Comparison of ENCODE assay signal across 14 cellular contexts in the genomic region with DNA sequence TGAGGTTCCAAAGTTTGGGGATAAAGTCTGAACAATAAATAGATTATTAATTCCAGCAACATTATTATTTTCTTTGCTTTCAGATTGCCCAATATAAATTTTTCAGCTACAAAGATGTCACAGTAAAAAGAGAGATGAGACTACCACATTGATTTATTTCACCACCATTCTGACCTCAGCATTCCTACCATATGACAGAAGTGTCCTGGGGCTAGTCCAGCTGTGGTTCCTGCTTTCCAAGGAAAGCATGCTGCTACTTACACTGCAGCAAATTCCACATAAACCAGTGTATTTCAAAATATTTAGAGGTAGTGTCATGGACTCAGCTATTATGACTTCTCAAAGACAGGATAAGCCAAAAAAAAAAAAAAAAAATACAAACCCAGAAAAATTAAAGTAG.
A peak's percentile ranks its signal among the peaks of the same experiment; 100 is the strongest.
DNase-seq lines count a peak whose midpoint lies in the region; ATAC-seq and TF ChIP-seq lines count a peak whose summit lies in the region.
"Had no signal": no experiment of that assay in that cellular context is flagged by ENCODE, and none has a peak within 500 bp of the region (broad histone marks: within the 10 kb centered on the region; RNA-seq: fewer than 3 reads in every experiment).

No MANE protein-coding gene starts in this region.

- H3K36me3 ChIP-seq in BJ (ENCODE audit: control insufficient read depth, insufficient read depth, low read length): no peaks in the 10 kb centered on the region
- H3K36me3 ChIP-seq: BLaER1 treated with 17β-estradiol and CSF1 and Interleukin-3, amounts not matched to agents 10 nM and 100 nM; ovary; thoracic aorta had no signal

- in situ Hi-C loops in SK-MEL-5 (cut with HindIII; ENCODE audit: low pct_unique_long_range_greater_than_20kb, low sequenced_read_pairs): no loop called here

- DNase-seq in BJ (ENCODE audit: low read depth) (peak; percentile 91), SK-MEL-5 (ENCODE audit: low read depth, low spot score) (peak; percentile 42), fibroblast of mammary gland (ENCODE audit: low read depth) (peak; percentile 95), myocyte (ENCODE audit: low read depth) (peak; percentile 61), dermis blood vessel endothelial cell (no peak)
- DNase-seq: anterior cingulate cortex, ovary had no signal

- H3K27me3 ChIP-seq in BJ (ENCODE audit: control insufficient read depth, insufficient read depth, low read length): no peaks in the 10 kb centered on the region
- H3K27me3 ChIP-seq: BLaER1 treated with 17β-estradiol and CSF1 and Interleukin-3, amounts not matched to agents 10 nM and 100 nM; ovary had no signal

- CTCF ChIA-PET in BJ (lab: Yijun Ruan, JAX): no interaction called here

- no peak overlapping the region for H3K4me3 ChIP-seq in BJ (ENCODE audit: low read depth, low read length)
- H3K4me3 ChIP-seq in fibroblast of mammary gland (ENCODE audit: control insufficient read depth, low read depth, low read length): no peak overlapping the region
- H3K4me3 ChIP-seq: BLaER1 treated with 17β-estradiol and CSF1 and Interleukin-3, amounts not matched to agents 10 nM and 100 nM; ovary; thoracic aorta had no signal

- POLR2A ChIA-PET in BJ (lab: Charles Lee): no interaction called here

- TF ChIP-seq CTCF in BJ (IDR thresholded peaks at IDR 0.05; ENCODE audit: insufficient read depth, low read depth, low read length) (no peak), fibroblast of mammary gland (conservative IDR thresholded peaks at IDR 0.05; ENCODE audit: control insufficient read depth, insufficient read depth, low read depth, low read length) (no peak)

- ATAC-seq in HG02938 (IDR thresholded peaks at IDR 0.05; ENCODE audit: unreplicated experiment) (no peak), GM19023 (IDR thresholded peaks at IDR 0.05; ENCODE audit: unreplicated experiment) (no peak), HG03469 (IDR thresholded peaks at IDR 0.05; ENCODE audit: unreplicated experiment) (no peak)
- ATAC-seq: esophagus mucosa, Panc1 had no signal
